8 cellular contexts compared by ENCODE assay signal in genomic region chr1:12124693-12125421, GRCh38. TPM values are rescaled to one million over a fixed set of nuclear protein-coding genes. Genes with fewer than 3 reads are reported as not detected.
DNase-seq lines count a peak whose midpoint lies in the region; ATAC-seq and TF ChIP-seq lines count a peak whose summit lies in the region.

No MANE protein-coding gene starts in this region.

- H3K4me3 ChIP-seq in GM12875 (ENCODE audit: low read depth, low read length): no peak overlapping the region

- no peak for ATAC-seq in GM18520 (IDR thresholded peaks at IDR 0.05; ENCODE audit: unreplicated experiment)

- peak; percentile 95 for TF ChIP-seq CTCF in 22Rv1 (IDR thresholded peaks at IDR 0.05)
- TF ChIP-seq CTCF in GM12875 (IDR thresholded peaks at IDR 0.05; ENCODE audit: borderline replicate concordance, insufficient read depth, low read depth, low read length): peak; percentile 88

- DNase-seq in NCI-H2227 treated with DMSO at 0.1 percent for 48 hours (lab: John Stamatoyannopoulos, UW) (peak; percentile 70), dermis blood vessel endothelial cell (peak; percentile 88), lung microvascular endothelial cell (ENCODE audit: low read depth in 2 of 2) (peak; percentile 73 to 81)
- DNase-seq in activated CD4-positive, alpha-beta T cell treated with anti-CD3 and anti-CD28 coated beads, Interleukin-2, amount 50 U/mL, for 24 hours (ENCODE audit: low read depth in 1 of 2, low spot score in 1 of 2): peak; percentile 74 to 81
- peak; percentile 38 for DNase-seq in stimulated activated CD8-positive, alpha-beta memory T cell treated with anti-CD3 and anti-CD28 coated beads, Interleukin-12 subunit alpha, Interleukin-12 subunit beta, amount 100 ng/mL, for 24 hours (ENCODE audit: extremely low read depth)

- H3K27ac ChIP-seq in 22Rv1: no peak overlapping the region

RNA-seq across cellular contexts. Expression of gene TNFRSF1B, which starts 41.9 kb away (rescaled TPM):
- total RNA-seq in dermis blood vessel endothelial cell (81.3 and 98.3 TPM in 2 replicates), lung microvascular endothelial cell (3.8 and 8.7 TPM in 2 replicates)

Comparison
In these comparisons a context has a peak if more than half of its experiments do, and no peak if none do; other contexts are left out.
1. DNase-seq: peak in every context shown above with its lines; median percentile 88 in dermis blood vessel endothelial cell; 78 in activated CD4-positive, alpha-beta T cell treated with anti-CD3 and anti-CD28 coated beads, Interleukin-2, amount 50 U/mL, for 24 hours; 77 in lung microvascular endothelial cell; 70 in NCI-H2227 treated with DMSO at 0.1 percent for 48 hours; 38 in stimulated activated CD8-positive, alpha-beta memory T cell treated with anti-CD3 and anti-CD28 coated beads, Interleukin-12 subunit alpha, Interleukin-12 subunit beta, amount 100 ng/mL, for 24 hours.